In the genomic region with DNA sequence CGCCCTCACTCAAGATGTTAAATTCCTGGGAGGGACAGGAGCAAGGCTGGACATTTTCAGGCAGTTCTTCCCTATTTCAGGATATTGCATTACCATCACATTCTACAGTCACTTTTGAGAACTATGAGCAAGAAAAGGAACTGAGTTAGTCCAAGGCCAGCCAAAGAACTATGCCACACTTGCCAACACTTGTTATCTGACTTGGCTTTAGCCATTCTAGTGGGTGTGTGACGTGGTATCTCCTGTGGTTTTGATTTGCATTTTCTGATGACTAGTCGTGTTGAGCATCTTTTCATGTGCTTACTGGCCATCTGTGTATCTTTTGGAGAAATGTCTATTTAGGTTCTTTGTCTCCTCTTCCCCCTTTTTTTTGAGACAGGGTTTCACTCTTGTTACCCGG, we compare ENCODE assay signal across 10 cellular contexts. TPM values are rescaled to one million over a fixed set of nuclear protein-coding genes. Genes with fewer than 3 reads are reported as not detected.
DNase-seq lines count a peak whose midpoint lies in the region; ATAC-seq, FAIRE-seq and TF ChIP-seq lines count a peak whose summit lies in the region.
"Had no signal": no experiment of that assay in that cellular context is flagged by ENCODE, and none has a peak within 500 bp of the region (broad histone marks: within the 10 kb centered on the region; RNA-seq: fewer than 3 reads in every experiment).

No MANE protein-coding gene starts in this region.

- H3K4me1 Mint-ChIP-seq in activated naive CD4-positive, alpha-beta T cell treated with anti-CD3 and anti-CD28 coated beads for 36 hours (ENCODE audit: low read depth) = peaks cover 78% of the 10 kb centered on the region

- TF ChIP-seq CTCF in bronchial epithelial cell (IDR thresholded peaks at IDR 0.05; ENCODE audit: insufficient read depth, low read length, severe bottlenecking) (no peak), psoas muscle (IDR thresholded peaks at IDR 0.05) (no peak)

- H3K36me3 ChIP-seq in bronchial epithelial cell (ENCODE audit: control insufficient read depth, insufficient read depth, low read length) (no peaks in the 10 kb centered on the region), psoas muscle (ENCODE audit: insufficient read depth in 1 of 2, low read depth in 1 of 2) (no peaks in the 10 kb centered on the region)

- peak; percentile 99 for FAIRE-seq in bronchial epithelial cell (lab: Jason Lieb, UNC)

- no peak overlapping the region for H3K4me3 Mint-ChIP-seq in activated naive CD4-positive, alpha-beta T cell treated with anti-CD3 and anti-CD28 coated beads for 36 hours

- H3K27ac ChIP-seq in psoas muscle = no peak overlapping the region

- CTCF ChIA-PET in activated naive CD4-positive, alpha-beta T cell treated with anti-CD3 and anti-CD28 coated beads for 36 hours (lab: Charles Lee) = no interaction called here

- peaks cover 29% of the 10 kb centered on the region for H3K36me3 Mint-ChIP-seq in activated naive CD4-positive, alpha-beta T cell treated with anti-CD3 and anti-CD28 coated beads for 36 hours (ENCODE audit: low read depth)

- no peaks in the 10 kb centered on the region for H3K9me3 ChIP-seq in psoas muscle

- H3K4me3 ChIP-seq in bronchial epithelial cell (ENCODE audit: low read depth, low read length) (no peak overlapping the region), psoas muscle (no peak overlapping the region)

- intact Hi-C loops in activated naive CD4-positive, alpha-beta T cell treated with anti-CD3 and anti-CD28 coated beads for 36 hours (cut with micrococcal nuclease) = no loop called here
- intact Hi-C loops in psoas muscle (cut with DNase I) = no loop called here

- H3K4me1 ChIP-seq in psoas muscle = peaks cover 37% of the 10 kb centered on the region

- no peaks in the 10 kb centered on the region for H3K27me3 Mint-ChIP-seq in activated naive CD4-positive, alpha-beta T cell treated with anti-CD3 and anti-CD28 coated beads for 36 hours (ENCODE audit: low read depth)

- no peak overlapping the region for H3K27ac Mint-ChIP-seq in activated naive CD4-positive, alpha-beta T cell treated with anti-CD3 and anti-CD28 coated beads for 36 hours

- ATAC-seq in psoas muscle = no peak

- 83 to 90% (median 88%) methylated on average over 4 of the region's 4 CpGs for WGBS in psoas muscle, 3 donors

- no peaks in the 10 kb centered on the region for H3K27me3 ChIP-seq in bronchial epithelial cell (ENCODE audit: control insufficient read depth, insufficient read depth, low read length)
- H3K27me3 ChIP-seq in psoas muscle (ENCODE audit: insufficient read depth in 3 of 3, low read length in 2 of 3) = no peaks in the 10 kb centered on the region

- peak; percentile 37 for DNase-seq in activated naive CD4-positive, alpha-beta T cell treated with anti-CD3 and anti-CD28 coated beads for 36 hours
- no peak for DNase-seq in activated naive CD4-positive, alpha-beta T cell (lab: John Stamatoyannopoulos, UW)
- peak; percentile 12 to 26 for DNase-seq in Kasumi-1 (lab: John Stamatoyannopoulos, UW)
- peak; percentile 96 for DNase-seq in bronchial epithelial cell (ENCODE audit: low read depth)
- peak; percentile 50 for DNase-seq in stimulated activated CD8-positive, alpha-beta memory T cell treated with anti-CD3 and anti-CD28 coated beads, Interleukin-4, amount 100 ng/mL, for 48 hours
- no peak for DNase-seq in psoas muscle
- DNase-seq in foreskin melanocyte = no peak
- no peak for DNase-seq in SHP77 treated with DMSO at 0.1 percent for 48 hours (lab: John Stamatoyannopoulos, UW)
- DNase-seq: effector memory CD4-positive, alpha-beta T cell; posterior cingulate gyrus had no signal

- H3K9me3 Mint-ChIP-seq in activated naive CD4-positive, alpha-beta T cell treated with anti-CD3 and anti-CD28 coated beads for 36 hours = peaks cover 4% of the 10 kb centered on the region

RNA-seq across cellular contexts. Expression of a gene that starts 12.0 kb away (rescaled TPM):
- total RNA-seq in activated naive CD4-positive, alpha-beta T cell treated with anti-CD3 and anti-CD28 coated beads for 36 hours = 10 to 100 TPM; 76.5 to 81.9 TPM
- total RNA-seq in bronchial epithelial cell (63.0 and 78.2 TPM in 2 replicates), psoas muscle (10 to 100 TPM; 25.1 to 48.3 (median 39.3) TPM)
- polyA plus RNA-seq in psoas muscle = 10 to 100 TPM; 27.5 to 45.0 (median 41.0) TPM

Comparison
In these comparisons a context has a peak if more than half of its experiments do, and no peak if none do; other contexts are left out.
1. DNase-seq: peak in activated naive CD4-positive, alpha-beta T cell treated with anti-CD3 and anti-CD28 coated beads for 36 hours (single experiment), Kasumi-1 (2 of 2), bronchial epithelial cell (single experiment) and stimulated activated CD8-positive, alpha-beta memory T cell treated with anti-CD3 and anti-CD28 coated beads, Interleukin-4, amount 100 ng/mL, for 48 hours (single experiment); none in activated naive CD4-positive, alpha-beta T cell (0 of 4), psoas muscle (0 of 2), foreskin melanocyte (single experiment) and SHP77 treated with DMSO at 0.1 percent for 48 hours (single experiment).